In genomic region chr3:32691847-32692246, GRCh38 we compare ENCODE assay signal across 8 cellular contexts.
"Had no signal": no experiment of that assay in that cellular context is flagged by ENCODE, and none has a peak within 500 bp of the region (broad histone marks: within the 10 kb centered on the region; RNA-seq: fewer than 3 reads in every experiment).

No MANE protein-coding gene starts in this region.

- H3K9me3 Mint-ChIP-seq: IgD-negative memory B cell had no signal

- DNase-seq: GOT3, H7, KG1 had no signal

- H3K27ac ChIP-seq: HL-60 had no signal

- H3K27ac Mint-ChIP-seq: IgD-negative memory B cell had no signal

- H3K4me3 Mint-ChIP-seq: IgD-negative memory B cell had no signal

- H3K4me3 ChIP-seq: HAP-1 had no signal

- H3K27me3 Mint-ChIP-seq: IgD-negative memory B cell had no signal

- ATAC-seq: HCT116, HepG2 had no signal

- H3K9me3 ChIP-seq: HAP-1 had no signal
